In genomic region chr2:85748039-85748438, GRCh38 we compare ENCODE assay signal across 15 cellular contexts. TPM values are rescaled to one million over a fixed set of nuclear protein-coding genes. Genes with fewer than 3 reads are reported as not detected.
DNase-seq lines count a peak whose midpoint lies in the region; ATAC-seq and TF ChIP-seq lines count a peak whose summit lies in the region.
"Had no signal": no experiment of that assay in that cellular context is flagged by ENCODE, and none has a peak within 500 bp of the region (broad histone marks: within the 10 kb centered on the region; RNA-seq: fewer than 3 reads in every experiment).

No MANE protein-coding gene starts in this region.

- TF ChIP-seq CTCF in CD14-positive monocyte (IDR thresholded peaks at IDR 0.05) = no peak

- H3K27ac ChIP-seq in naive thymus-derived CD4-positive, alpha-beta T cell (ENCODE audit: low read depth, low read length) = no peak overlapping the region
- H3K27ac ChIP-seq: upper lobe of right lung had no signal

- intact Hi-C loops in naive thymus-derived CD4-positive, alpha-beta T cell (cut with micrococcal nuclease) = no loop called here
- intact Hi-C loops in CD14-positive monocyte (cut with micrococcal nuclease) = no loop called here

- ATAC-seq in GM18861 (IDR thresholded peaks at IDR 0.05; ENCODE audit: unreplicated experiment) (peak; percentile 72), GM21576 (IDR thresholded peaks at IDR 0.05; ENCODE audit: unreplicated experiment) (peak; percentile 83), HG03571 (IDR thresholded peaks at IDR 0.05; ENCODE audit: unreplicated experiment) (peak; percentile 57)
- ATAC-seq in naive thymus-derived CD4-positive, alpha-beta T cell = peak; percentile 15
- ATAC-seq: upper lobe of right lung had no signal

- H3K9me3 Mint-ChIP-seq in naive thymus-derived CD4-positive, alpha-beta T cell = peaks cover 0 to 2% (median 0%) of the 10 kb centered on the region in 11 donors
- peaks cover 0 to 11% (median 1%) of the 10 kb centered on the region in 7 donors for H3K9me3 Mint-ChIP-seq in CD14-positive monocyte

- no peaks in the 10 kb centered on the region for H3K36me3 Mint-ChIP-seq in naive thymus-derived CD4-positive, alpha-beta T cell
- H3K36me3 Mint-ChIP-seq in CD14-positive monocyte = peaks cover 0 to 3% of the 10 kb centered on the region in 2 donors

- H3K27me3 Mint-ChIP-seq in naive thymus-derived CD4-positive, alpha-beta T cell = peaks cover 47 to 90% (median 50%) of the 10 kb centered on the region in 5 donors
- H3K27me3 Mint-ChIP-seq in CD14-positive monocyte (ENCODE audit: low read depth in 3 of 3) = peaks cover 31 to 50% (median 46%) of the 10 kb centered on the region in 3 donors

- no peak overlapping the region for H3K4me3 Mint-ChIP-seq in naive thymus-derived CD4-positive, alpha-beta T cell
- H3K4me3 Mint-ChIP-seq in CD14-positive monocyte = peak overlapping the region in 1 of 2 donors; percentile 68

- no peak for DNase-seq in naive thymus-derived CD4-positive, alpha-beta T cell
- DNase-seq in NCI-H128 (lab: John Stamatoyannopoulos, UW; ENCODE audit: unreplicated experiment) = no peak
- DNase-seq in HuH-7 (ENCODE audit: low spot score) = no peak
- no peak for DNase-seq in CD14-positive monocyte (ENCODE audit: low spot score)
- no peak for DNase-seq in KG1 (lab: John Stamatoyannopoulos, UW)
- DNase-seq: activated CD8-positive, alpha-beta memory T cell treated with anti-CD3 and anti-CD28 coated beads for 24 hours; anterior cingulate cortex; islet precursor cell; NCI-H2227 treated with DMSO at 0.1 percent for 48 hours; nucleus accumbens; upper lobe of right lung had no signal

- CTCF ChIA-PET in naive thymus-derived CD4-positive, alpha-beta T cell (lab: Charles Lee) = no interaction called here

- H3K27ac Mint-ChIP-seq in naive thymus-derived CD4-positive, alpha-beta T cell = no peak overlapping the region
- peak overlapping the region in 2 of 7 donors; percentile 4 to 17 for H3K27ac Mint-ChIP-seq in CD14-positive monocyte

- POLR2A ChIA-PET in naive thymus-derived CD4-positive, alpha-beta T cell (lab: Charles Lee) = no interaction called here

- no peaks in the 10 kb centered on the region for H3K36me3 ChIP-seq in naive thymus-derived CD4-positive, alpha-beta T cell (ENCODE audit: control insufficient read depth in 2 of 3, insufficient read depth in 3 of 3, low read length in 3 of 3)
- H3K36me3 ChIP-seq: upper lobe of right lung had no signal

- peaks cover 0 to 7% (median 4%) of the 10 kb centered on the region in 7 donors for H3K4me1 Mint-ChIP-seq in naive thymus-derived CD4-positive, alpha-beta T cell
- peaks cover 48% of the 10 kb centered on the region for H3K4me1 Mint-ChIP-seq in CD14-positive monocyte

- H3K4me3 ChIP-seq in naive thymus-derived CD4-positive, alpha-beta T cell (ENCODE audit: low read length) = no peak overlapping the region
- H3K4me3 ChIP-seq: upper lobe of right lung had no signal

- H3K27me3 ChIP-seq in naive thymus-derived CD4-positive, alpha-beta T cell (ENCODE audit: control insufficient read depth in 2 of 2, insufficient read depth in 2 of 2, low read length in 2 of 2) = peaks cover 0 to 8% of the 10 kb centered on the region in 2 donors
- H3K27me3 ChIP-seq: upper lobe of right lung had no signal

- H3K9me3 ChIP-seq in naive thymus-derived CD4-positive, alpha-beta T cell (ENCODE audit: control insufficient read depth in 2 of 3, low read length in 3 of 3) = no peaks in the 10 kb centered on the region
- H3K9me3 ChIP-seq: upper lobe of right lung had no signal

- no peaks in the 10 kb centered on the region for H3K4me1 ChIP-seq in naive thymus-derived CD4-positive, alpha-beta T cell (ENCODE audit: control insufficient read depth in 2 of 2, insufficient read depth in 2 of 2, low read length in 2 of 2)

RNA-seq across cellular contexts. Expression of gene ATOH8, which starts 5.8 kb away (rescaled TPM):
- under 1 TPM in 2 of 5 experiments, not detected in 3; 0.42 to 0.73 TPM for total RNA-seq in naive thymus-derived CD4-positive, alpha-beta T cell
- polyA plus RNA-seq in naive thymus-derived CD4-positive, alpha-beta T cell = not detected
- polyA plus RNA-seq in CD14-positive monocyte = 1 to 10 TPM; 2.0 to 2.1 TPM

RNA-seq across cellular contexts. Expression of gene GNLY, which starts 53.9 kb away (rescaled TPM):
- total RNA-seq in naive thymus-derived CD4-positive, alpha-beta T cell = 100 to 1,000 TPM in 2 of 5 experiments, 10 to 100 TPM in 1, 1 to 10 TPM in 2; 5.9 to 780 (median 84.7) TPM
- 10 to 100 TPM; 11.1 to 13.5 TPM for polyA plus RNA-seq in naive thymus-derived CD4-positive, alpha-beta T cell
- polyA plus RNA-seq in CD14-positive monocyte = 10 to 100 TPM; 11.1 to 13.2 TPM
- total RNA-seq: HT-29 had no signal

Comparison
In these comparisons a context has a peak if more than half of its experiments do, and no peak if none do; other contexts are left out.
1. ATAC-seq: peak in every context shown above with its lines; median percentile 83 in GM21576; 72 in GM18861; 57 in HG03571; 15 in naive thymus-derived CD4-positive, alpha-beta T cell.